ENCODE assay signal across 11 cellular contexts in the genomic region with DNA sequence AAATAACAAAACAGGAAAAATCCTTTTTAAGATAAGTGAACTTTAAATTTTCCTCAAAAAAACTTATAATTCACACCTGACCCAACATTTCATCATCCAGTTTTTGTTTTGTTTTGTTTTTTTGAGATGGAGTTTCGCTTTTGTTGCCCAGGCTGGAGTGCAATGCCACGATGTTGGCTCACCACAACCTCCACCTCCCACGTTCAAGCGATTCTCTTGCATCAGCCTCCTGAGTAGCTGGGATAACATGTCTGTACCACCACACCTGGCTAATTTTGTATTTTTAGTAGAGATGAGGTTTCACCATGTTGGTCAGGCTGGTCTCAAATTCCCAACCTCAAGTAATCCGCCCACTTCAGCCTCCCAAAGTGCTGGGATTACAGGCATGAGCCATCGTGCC. TPM values are rescaled to one million over a fixed set of nuclear protein-coding genes. Genes with fewer than 3 reads are reported as not detected.
A peak's percentile ranks its signal among the peaks of the same experiment; 100 is the strongest.
DNase-seq lines count a peak whose midpoint lies in the region; ATAC-seq and TF ChIP-seq lines count a peak whose summit lies in the region.
"Not testable (repeated sequence)": the region's sequence is repeated elsewhere in the genome, so short reads cannot be mapped to it uniquely, and the experiment has no call there.
"Had no signal": no experiment of that assay in that cellular context is flagged by ENCODE, and none has a peak within 500 bp of the region (broad histone marks: within the 10 kb centered on the region; RNA-seq: fewer than 3 reads in every experiment).

No MANE protein-coding gene starts in this region.

- not testable (repeated sequence) for H2AFZ ChIP-seq in DND-41 (ENCODE audit: low read depth, low read length)

- not testable (repeated sequence) for H3K27me3 Mint-ChIP-seq in activated CD4-positive, alpha-beta T cell treated with anti-CD3 and anti-CD28 coated beads for 36 hours; activated T-cell treated with anti-CD3 and anti-CD28 coated beads, Interleukin-2, amount 50 U/mL, for 72 hours (ENCODE audit: low read depth); stimulated activated naive CD8-positive, alpha-beta T cell treated with anti-CD3 and anti-CD28 coated beads, Interleukin-15, amount 100 ng/mL, for 72 hours

- not testable (repeated sequence) for H3K4me1 Mint-ChIP-seq in activated CD4-positive, alpha-beta T cell treated with anti-CD3 and anti-CD28 coated beads for 36 hours; activated T-cell treated with anti-CD3 and anti-CD28 coated beads, Interleukin-2, amount 50 U/mL, for 72 hours (ENCODE audit: low read depth); stimulated activated naive CD8-positive, alpha-beta T cell treated with anti-CD3 and anti-CD28 coated beads, Interleukin-15, amount 100 ng/mL, for 72 hours

- peaks cover 17% of the 10 kb centered on the region for H3K9me3 Mint-ChIP-seq in activated CD4-positive, alpha-beta T cell treated with anti-CD3 and anti-CD28 coated beads for 36 hours (ENCODE audit: low read depth)
- H3K9me3 Mint-ChIP-seq in activated T-cell treated with anti-CD3 and anti-CD28 coated beads, Interleukin-2, amount 50 U/mL, for 72 hours, result not testable (repeated sequence)
- H3K9me3 Mint-ChIP-seq in stimulated activated naive CD8-positive, alpha-beta T cell treated with anti-CD3 and anti-CD28 coated beads, Interleukin-15, amount 100 ng/mL, for 72 hours, result peaks cover 0 to 14% of the 10 kb centered on the region in 2 donors

- H3K4me1 ChIP-seq in DND-41 (ENCODE audit: insufficient read depth, low read length), result peaks cover 18% of the 10 kb centered on the region

- peaks cover 23% of the 10 kb centered on the region for H3K36me3 Mint-ChIP-seq in activated CD4-positive, alpha-beta T cell treated with anti-CD3 and anti-CD28 coated beads for 36 hours (ENCODE audit: low read depth)
- peaks cover 5 to 25% of the 10 kb centered on the region in 2 donors for H3K36me3 Mint-ChIP-seq in activated T-cell treated with anti-CD3 and anti-CD28 coated beads, Interleukin-2, amount 50 U/mL, for 72 hours (ENCODE audit: insufficient read depth in 2 of 2)

- peak overlapping the region; percentile 55; the same call in 1 of the 2 replicates for H3K27ac ChIP-seq in DND-41 (ENCODE audit: low read length)

- ATAC-seq in DND-41 (ENCODE audit: insufficient read depth, low read depth), result peak; percentile 58; the same call in 2 of the 3 replicates
- not testable (repeated sequence) for ATAC-seq in activated CD4-positive, alpha-beta T cell treated with anti-CD3 and anti-CD28 coated beads for 36 hours; activated T-cell treated with anti-CD3 and anti-CD28 coated beads, Interleukin-2, amount 50 U/mL, for 72 hours (replicated peaks in 1 of 2); stimulated activated naive CD8-positive, alpha-beta T cell treated with anti-CD3 and anti-CD28 coated beads, Interleukin-15, amount 100 ng/mL, for 72 hours

- not testable (repeated sequence) for H3K9ac ChIP-seq in DND-41 (ENCODE audit: low read depth, low read length)

- H3K4me2 ChIP-seq in DND-41 (ENCODE audit: insufficient read depth, low read length), result not testable (repeated sequence)

- peak; percentile 47 for DNase-seq in DND-41
- DNase-seq in OCI-M1 (lab: John Stamatoyannopoulos, UW), result peak; percentile 62
- DNase-seq in activated CD4-positive, alpha-beta T cell treated with anti-CD3 and anti-CD28 coated beads for 36 hours, result peak; percentile 32
- peak in 1 of 2 donors; percentile 9 for DNase-seq in activated T-cell treated with anti-CD3 and anti-CD28 coated beads, Interleukin-2, amount 50 U/mL, for 72 hours
- DNase-seq in stimulated activated naive CD8-positive, alpha-beta T cell treated with anti-CD3 and anti-CD28 coated beads, Interleukin-15, amount 100 ng/mL, for 72 hours, result not testable (repeated sequence)

- H3K27me3 ChIP-seq in DND-41 (ENCODE audit: insufficient read depth, low read length, poor library complexity), result not testable (repeated sequence)

- not testable (repeated sequence) for H3K36me3 ChIP-seq in DND-41 (ENCODE audit: insufficient read depth, low read length)

- TF ChIP-seq CTCF in DND-41 (IDR thresholded peaks at IDR 0.05; ENCODE audit: borderline replicate concordance, extremely low read depth, low read length, poor library complexity, severe bottlenecking), result not testable (repeated sequence)

- H3K4me3 Mint-ChIP-seq in activated CD4-positive, alpha-beta T cell treated with anti-CD3 and anti-CD28 coated beads for 36 hours; activated T-cell treated with anti-CD3 and anti-CD28 coated beads, Interleukin-2, amount 50 U/mL, for 72 hours; stimulated activated naive CD8-positive, alpha-beta T cell treated with anti-CD3 and anti-CD28 coated beads, Interleukin-15, amount 100 ng/mL, for 72 hours: not testable (repeated sequence)

- H3K79me2 ChIP-seq in DND-41 (ENCODE audit: insufficient read depth, low read length), result not testable (repeated sequence)

- not testable (repeated sequence) for H4K20me1 ChIP-seq in DND-41 (ENCODE audit: insufficient read depth, low read length)

- intact Hi-C loops in activated CD4-positive, alpha-beta T cell treated with anti-CD3 and anti-CD28 coated beads for 36 hours (cut with DNase I, micrococcal nuclease), result not testable (repeated sequence)

- peaks cover 12% of the 10 kb centered on the region for H3K9me3 ChIP-seq in DND-41 (ENCODE audit: insufficient read depth, low read length, severe bottlenecking)

- H3K4me3 ChIP-seq in DND-41 (ENCODE audit: low read depth in 1 of 2, low read length in 2 of 2), result not testable (repeated sequence)

- POLR2A ChIA-PET in activated CD4-positive, alpha-beta T cell treated with anti-CD3 and anti-CD28 coated beads for 36 hours (lab: Charles Lee), result not testable (repeated sequence)

- CTCF ChIA-PET in activated CD4-positive, alpha-beta T cell treated with anti-CD3 and anti-CD28 coated beads for 36 hours (lab: Charles Lee), result not testable (repeated sequence)

- not testable (repeated sequence) for H3K27ac Mint-ChIP-seq in activated CD4-positive, alpha-beta T cell treated with anti-CD3 and anti-CD28 coated beads for 36 hours
- peak overlapping the region; percentile 42 for H3K27ac Mint-ChIP-seq in activated T-cell treated with anti-CD3 and anti-CD28 coated beads, Interleukin-2, amount 50 U/mL, for 72 hours
- H3K27ac Mint-ChIP-seq in stimulated activated naive CD8-positive, alpha-beta T cell treated with anti-CD3 and anti-CD28 coated beads, Interleukin-15, amount 100 ng/mL, for 72 hours, result peak overlapping the region; percentile 52 to 90

RNA-seq across cellular contexts. Expression of a gene that starts 18.8 kb away (rescaled TPM):
- total RNA-seq in activated CD4-positive, alpha-beta T cell treated with anti-CD3 and anti-CD28 coated beads for 36 hours, result 1 to 10 TPM; 4.4 to 5.5 TPM
- total RNA-seq in activated T-cell treated with anti-CD3 and anti-CD28 coated beads, Interleukin-2, amount 50 U/mL, for 72 hours, result 1 to 10 TPM; 3.6 to 8.4 TPM
- total RNA-seq: A172, Calu3 had no signal

RNA-seq across cellular contexts. Expression of a gene that starts 30.6 kb away (rescaled TPM):
- 1 to 10 TPM; 1.1 TPM for total RNA-seq in activated CD4-positive, alpha-beta T cell treated with anti-CD3 and anti-CD28 coated beads for 36 hours
- under 1 TPM; 0.39 to 0.55 TPM for total RNA-seq in activated T-cell treated with anti-CD3 and anti-CD28 coated beads, Interleukin-2, amount 50 U/mL, for 72 hours
- total RNA-seq: A172; B cell; CD4-positive, alpha-beta T cell; CD8-positive, alpha-beta T cell had no signal

RNA-seq across cellular contexts. Expression of a gene that starts 47.9 kb away (rescaled TPM):
- total RNA-seq in activated CD4-positive, alpha-beta T cell treated with anti-CD3 and anti-CD28 coated beads for 36 hours, result 1 to 10 TPM; 1.2 to 1.5 TPM
- total RNA-seq in activated T-cell treated with anti-CD3 and anti-CD28 coated beads, Interleukin-2, amount 50 U/mL, for 72 hours, result 1 to 10 TPM; 1.6 to 2.3 TPM
- total RNA-seq: G401 had no signal

RNA-seq across cellular contexts. Expression of a gene that starts 56.8 kb away (rescaled TPM):
- total RNA-seq in activated CD4-positive, alpha-beta T cell treated with anti-CD3 and anti-CD28 coated beads for 36 hours, result 1 to 10 TPM; 3.2 to 3.3 TPM
- 1 to 10 TPM; 2.7 to 3.4 TPM for total RNA-seq in activated T-cell treated with anti-CD3 and anti-CD28 coated beads, Interleukin-2, amount 50 U/mL, for 72 hours
